Comparison of ENCODE assay signal across 1 cellular context in the genomic region with DNA sequence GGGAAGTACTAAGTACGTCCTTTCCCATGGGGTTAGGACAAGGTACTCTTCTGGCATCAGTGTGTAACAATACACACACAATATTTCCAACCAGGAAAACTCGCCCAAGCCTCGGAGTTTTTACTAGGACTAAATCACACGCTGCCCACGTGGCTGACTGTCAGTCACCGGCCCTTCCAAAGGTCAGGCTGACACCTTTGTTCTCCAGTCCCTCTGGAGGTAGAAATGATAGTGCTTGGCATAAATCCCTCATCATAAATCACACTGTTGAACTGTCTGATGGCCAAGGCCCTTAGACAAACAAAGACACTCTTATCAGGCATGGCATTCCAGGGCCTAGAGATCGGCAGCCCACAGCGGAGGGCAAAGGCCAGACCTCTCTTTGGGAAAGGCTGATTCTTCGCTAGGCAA.
TF ChIP-seq lines count a peak whose summit lies in the region.

No MANE protein-coding gene starts in this region.

TF ChIP-seq in HepG2, 621 proteins besides CTCF, POLR2A, EP300 and RAD21 (continued from another document and continues in another):
- TF ChIP-seq, protein P1, sequence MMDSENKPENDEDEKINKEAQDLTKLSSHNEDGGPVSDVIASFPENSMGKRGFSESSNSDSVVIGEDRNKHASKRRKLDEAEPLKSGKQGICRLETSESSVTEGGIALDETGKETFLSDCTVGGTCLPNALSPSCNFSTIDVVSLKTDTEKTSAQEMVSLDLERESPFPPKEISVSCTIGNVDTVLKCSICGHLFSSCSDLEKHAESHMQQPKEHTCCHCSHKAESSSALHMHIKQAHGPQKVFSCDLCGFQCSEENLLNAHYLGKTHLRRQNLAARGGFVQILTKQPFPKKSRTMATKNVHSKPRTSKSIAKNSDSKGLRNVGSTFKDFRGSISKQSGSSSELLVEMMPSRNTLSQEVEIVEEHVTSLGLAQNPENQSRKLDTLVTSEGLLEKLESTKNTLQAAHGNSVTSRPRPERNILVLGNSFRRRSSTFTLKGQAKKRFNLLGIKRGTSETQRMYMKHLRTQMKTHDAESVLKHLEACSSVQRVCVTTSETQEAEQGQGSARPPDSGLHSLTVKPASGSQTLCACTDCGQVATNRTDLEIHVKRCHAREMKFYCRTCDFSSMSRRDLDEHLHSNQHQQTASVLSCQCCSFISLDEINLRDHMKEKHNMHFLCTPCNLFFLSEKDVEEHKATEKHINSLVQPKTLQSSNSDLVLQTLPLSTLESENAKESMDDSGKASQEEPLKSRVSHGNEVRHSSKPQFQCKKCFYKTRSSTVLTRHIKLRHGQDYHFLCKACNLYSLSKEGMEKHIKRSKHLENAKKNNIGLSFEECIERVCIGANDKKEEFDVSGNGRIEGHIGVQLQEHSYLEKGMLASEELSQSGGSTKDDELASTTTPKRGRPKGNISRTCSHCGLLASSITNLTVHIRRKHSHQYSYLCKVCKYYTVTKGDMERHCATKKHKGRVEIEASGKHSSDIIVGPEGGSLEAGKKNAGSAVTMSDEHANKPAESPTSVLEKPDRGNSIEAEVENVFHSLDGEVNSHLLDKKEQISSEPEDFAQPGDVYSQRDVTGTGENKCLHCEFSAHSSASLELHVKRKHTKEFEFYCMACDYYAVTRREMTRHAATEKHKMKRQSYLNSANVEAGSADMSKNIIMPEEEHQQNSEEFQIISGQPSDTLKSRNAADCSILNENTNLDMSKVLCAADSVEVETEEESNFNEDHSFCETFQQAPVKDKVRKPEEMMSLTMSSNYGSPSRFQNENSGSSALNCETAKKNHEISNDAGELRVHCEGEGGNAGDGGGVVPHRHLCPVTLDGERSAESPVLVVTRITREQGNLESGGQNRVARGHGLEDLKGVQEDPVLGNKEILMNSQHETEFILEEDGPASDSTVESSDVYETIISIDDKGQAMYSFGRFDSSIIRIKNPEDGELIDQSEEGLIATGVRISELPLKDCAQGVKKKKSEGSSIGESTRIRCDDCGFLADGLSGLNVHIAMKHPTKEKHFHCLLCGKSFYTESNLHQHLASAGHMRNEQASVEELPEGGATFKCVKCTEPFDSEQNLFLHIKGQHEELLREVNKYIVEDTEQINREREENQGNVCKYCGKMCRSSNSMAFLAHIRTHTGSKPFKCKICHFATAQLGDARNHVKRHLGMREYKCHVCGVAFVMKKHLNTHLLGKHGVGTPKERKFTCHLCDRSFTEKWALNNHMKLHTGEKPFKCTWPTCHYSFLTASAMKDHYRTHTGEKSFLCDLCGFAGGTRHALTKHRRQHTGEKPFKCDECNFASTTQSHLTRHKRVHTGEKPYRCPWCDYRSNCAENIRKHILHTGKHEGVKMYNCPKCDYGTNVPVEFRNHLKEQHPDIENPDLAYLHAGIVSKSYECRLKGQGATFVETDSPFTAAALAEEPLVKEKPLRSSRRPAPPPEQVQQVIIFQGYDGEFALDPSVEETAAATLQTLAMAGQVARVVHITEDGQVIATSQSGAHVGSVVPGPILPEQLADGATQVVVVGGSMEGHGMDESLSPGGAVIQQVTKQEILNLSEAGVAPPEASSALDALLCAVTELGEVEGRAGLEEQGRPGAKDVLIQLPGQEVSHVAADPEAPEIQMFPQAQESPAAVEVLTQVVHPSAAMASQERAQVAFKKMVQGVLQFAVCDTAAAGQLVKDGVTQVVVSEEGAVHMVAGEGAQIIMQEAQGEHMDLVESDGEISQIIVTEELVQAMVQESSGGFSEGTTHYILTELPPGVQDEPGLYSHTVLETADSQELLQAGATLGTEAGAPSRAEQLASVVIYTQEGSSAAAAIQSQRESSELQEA (CRISPR knock-in tag; IDR thresholded peaks at IDR 0.05; ENCODE audit: not compliant biosample characterization), result no peak
- TF ChIP-seq ZMYM3 (CRISPR knock-in tag; IDR thresholded peaks at IDR 0.05) (0 out of 2 replicates have a peak, but pooled peaks have one; percentile 39), ZFP37 (CRISPR knock-in tag; IDR thresholded peaks at IDR 0.05; ENCODE audit: borderline replicate concordance) (no peak), REXO4 (CRISPR knock-in tag; IDR thresholded peaks at IDR 0.05; ENCODE audit: borderline replicate concordance) (no peak), SOX5 (CRISPR knock-in tag; IDR thresholded peaks at IDR 0.05; ENCODE audit: borderline replicate concordance) (peak; percentile 92), ZNF713 (CRISPR knock-in tag; IDR thresholded peaks at IDR 0.05) (no peak), ETV6 (CRISPR knock-in tag; conservative IDR thresholded peaks at IDR 0.05) (no peak), ZNF121 (CRISPR knock-in tag; IDR thresholded peaks at IDR 0.05) (no peak), DNMT1 (CRISPR knock-in tag; IDR thresholded peaks at IDR 0.05) (no peak), ZFY (CRISPR knock-in tag; IDR thresholded peaks at IDR 0.05) (peak; percentile 44; the same call in 1 of the 2 replicates), KDM1A (CRISPR knock-in tag; IDR thresholded peaks at IDR 0.05) (0 out of 2 replicates have a peak, but pooled peaks have one; percentile 46), ZNF891 (CRISPR knock-in tag; IDR thresholded peaks at IDR 0.05) (no peak), NR2F2 (IDR thresholded peaks at IDR 0.05; ENCODE audit: borderline replicate concordance, low read depth) (no peak), ZNF484 (CRISPR knock-in tag; IDR thresholded peaks at IDR 0.05; ENCODE audit: borderline replicate concordance, low read depth) (no peak), ZNF781 (CRISPR knock-in tag; IDR thresholded peaks at IDR 0.05; ENCODE audit: borderline replicate concordance, not compliant biosample characterization) (peak; percentile 59), ZNF253 (CRISPR knock-in tag; IDR thresholded peaks at IDR 0.05; ENCODE audit: borderline replicate concordance) (no peak), SIX4 (CRISPR knock-in tag; IDR thresholded peaks at IDR 0.05) (0 out of 2 replicates have a peak, but pooled peaks have one; percentile 25), ZNF773 (CRISPR knock-in tag; IDR thresholded peaks at IDR 0.05; ENCODE audit: borderline replicate concordance) (no peak), JDP2 (CRISPR knock-in tag; IDR thresholded peaks at IDR 0.05; ENCODE audit: borderline replicate concordance) (no peak), HES4 (CRISPR knock-in tag; IDR thresholded peaks at IDR 0.05; ENCODE audit: borderline replicate concordance) (no peak), ZNF274 (CRISPR knock-in tag; IDR thresholded peaks at IDR 0.05) (no peak), SOX6 (IDR thresholded peaks at IDR 0.05) (no peak), SOX6 (CRISPR knock-in tag; IDR thresholded peaks at IDR 0.05) (peak; percentile 94), PITX1 (CRISPR knock-in tag; IDR thresholded peaks at IDR 0.05) (peak; percentile 90)
- TF ChIP-seq, protein P2, sequence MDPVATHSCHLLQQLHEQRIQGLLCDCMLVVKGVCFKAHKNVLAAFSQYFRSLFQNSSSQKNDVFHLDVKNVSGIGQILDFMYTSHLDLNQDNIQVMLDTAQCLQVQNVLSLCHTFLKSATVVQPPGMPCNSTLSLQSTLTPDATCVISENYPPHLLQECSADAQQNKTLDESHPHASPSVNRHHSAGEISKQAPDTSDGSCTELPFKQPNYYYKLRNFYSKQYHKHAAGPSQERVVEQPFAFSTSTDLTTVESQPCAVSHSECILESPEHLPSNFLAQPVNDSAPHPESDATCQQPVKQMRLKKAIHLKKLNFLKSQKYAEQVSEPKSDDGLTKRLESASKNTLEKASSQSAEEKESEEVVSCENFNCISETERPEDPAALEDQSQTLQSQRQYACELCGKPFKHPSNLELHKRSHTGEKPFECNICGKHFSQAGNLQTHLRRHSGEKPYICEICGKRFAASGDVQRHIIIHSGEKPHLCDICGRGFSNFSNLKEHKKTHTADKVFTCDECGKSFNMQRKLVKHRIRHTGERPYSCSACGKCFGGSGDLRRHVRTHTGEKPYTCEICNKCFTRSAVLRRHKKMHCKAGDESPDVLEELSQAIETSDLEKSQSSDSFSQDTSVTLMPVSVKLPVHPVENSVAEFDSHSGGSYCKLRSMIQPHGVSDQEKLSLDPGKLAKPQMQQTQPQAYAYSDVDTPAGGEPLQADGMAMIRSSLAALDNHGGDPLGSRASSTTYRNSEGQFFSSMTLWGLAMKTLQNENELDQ (CRISPR knock-in tag; IDR thresholded peaks at IDR 0.05; ENCODE audit: borderline replicate concordance), result no peak
- TF ChIP-seq, protein P3, sequence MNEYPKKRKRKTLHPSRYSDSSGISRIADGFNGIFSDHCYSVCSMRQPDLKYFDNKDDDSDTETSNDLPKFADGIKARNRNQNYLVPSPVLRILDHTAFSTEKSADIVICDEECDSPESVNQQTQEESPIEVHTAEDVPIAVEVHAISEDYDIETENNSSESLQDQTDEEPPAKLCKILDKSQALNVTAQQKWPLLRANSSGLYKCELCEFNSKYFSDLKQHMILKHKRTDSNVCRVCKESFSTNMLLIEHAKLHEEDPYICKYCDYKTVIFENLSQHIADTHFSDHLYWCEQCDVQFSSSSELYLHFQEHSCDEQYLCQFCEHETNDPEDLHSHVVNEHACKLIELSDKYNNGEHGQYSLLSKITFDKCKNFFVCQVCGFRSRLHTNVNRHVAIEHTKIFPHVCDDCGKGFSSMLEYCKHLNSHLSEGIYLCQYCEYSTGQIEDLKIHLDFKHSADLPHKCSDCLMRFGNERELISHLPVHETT (CRISPR knock-in tag; conservative IDR thresholded peaks at IDR 0.05), result no peak
- TF ChIP-seq, protein P4, sequence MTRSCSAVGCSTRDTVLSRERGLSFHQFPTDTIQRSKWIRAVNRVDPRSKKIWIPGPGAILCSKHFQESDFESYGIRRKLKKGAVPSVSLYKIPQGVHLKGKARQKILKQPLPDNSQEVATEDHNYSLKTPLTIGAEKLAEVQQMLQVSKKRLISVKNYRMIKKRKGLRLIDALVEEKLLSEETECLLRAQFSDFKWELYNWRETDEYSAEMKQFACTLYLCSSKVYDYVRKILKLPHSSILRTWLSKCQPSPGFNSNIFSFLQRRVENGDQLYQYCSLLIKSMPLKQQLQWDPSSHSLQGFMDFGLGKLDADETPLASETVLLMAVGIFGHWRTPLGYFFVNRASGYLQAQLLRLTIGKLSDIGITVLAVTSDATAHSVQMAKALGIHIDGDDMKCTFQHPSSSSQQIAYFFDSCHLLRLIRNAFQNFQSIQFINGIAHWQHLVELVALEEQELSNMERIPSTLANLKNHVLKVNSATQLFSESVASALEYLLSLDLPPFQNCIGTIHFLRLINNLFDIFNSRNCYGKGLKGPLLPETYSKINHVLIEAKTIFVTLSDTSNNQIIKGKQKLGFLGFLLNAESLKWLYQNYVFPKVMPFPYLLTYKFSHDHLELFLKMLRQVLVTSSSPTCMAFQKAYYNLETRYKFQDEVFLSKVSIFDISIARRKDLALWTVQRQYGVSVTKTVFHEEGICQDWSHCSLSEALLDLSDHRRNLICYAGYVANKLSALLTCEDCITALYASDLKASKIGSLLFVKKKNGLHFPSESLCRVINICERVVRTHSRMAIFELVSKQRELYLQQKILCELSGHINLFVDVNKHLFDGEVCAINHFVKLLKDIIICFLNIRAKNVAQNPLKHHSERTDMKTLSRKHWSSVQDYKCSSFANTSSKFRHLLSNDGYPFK (CRISPR knock-in tag; IDR thresholded peaks at IDR 0.05; ENCODE audit: borderline replicate concordance), result no peak
- TF ChIP-seq, protein P5, sequence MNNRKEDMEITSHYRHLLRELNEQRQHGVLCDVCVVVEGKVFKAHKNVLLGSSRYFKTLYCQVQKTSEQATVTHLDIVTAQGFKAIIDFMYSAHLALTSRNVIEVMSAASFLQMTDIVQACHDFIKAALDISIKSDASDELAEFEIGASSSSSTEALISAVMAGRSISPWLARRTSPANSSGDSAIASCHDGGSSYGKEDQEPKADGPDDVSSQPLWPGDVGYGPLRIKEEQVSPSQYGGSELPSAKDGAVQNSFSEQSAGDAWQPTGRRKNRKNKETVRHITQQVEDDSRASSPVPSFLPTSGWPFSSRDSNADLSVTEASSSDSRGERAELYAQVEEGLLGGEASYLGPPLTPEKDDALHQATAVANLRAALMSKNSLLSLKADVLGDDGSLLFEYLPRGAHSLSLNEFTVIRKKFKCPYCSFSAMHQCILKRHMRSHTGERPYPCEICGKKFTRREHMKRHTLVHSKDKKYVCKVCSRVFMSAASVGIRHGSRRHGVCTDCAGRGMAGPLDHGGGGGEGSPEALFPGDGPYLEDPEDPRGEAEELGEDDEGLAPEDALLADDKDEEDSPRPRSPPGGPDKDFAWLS (CRISPR knock-in tag; IDR thresholded peaks at IDR 0.05; ENCODE audit: borderline replicate concordance), result no peak
- TF ChIP-seq, protein P6, sequence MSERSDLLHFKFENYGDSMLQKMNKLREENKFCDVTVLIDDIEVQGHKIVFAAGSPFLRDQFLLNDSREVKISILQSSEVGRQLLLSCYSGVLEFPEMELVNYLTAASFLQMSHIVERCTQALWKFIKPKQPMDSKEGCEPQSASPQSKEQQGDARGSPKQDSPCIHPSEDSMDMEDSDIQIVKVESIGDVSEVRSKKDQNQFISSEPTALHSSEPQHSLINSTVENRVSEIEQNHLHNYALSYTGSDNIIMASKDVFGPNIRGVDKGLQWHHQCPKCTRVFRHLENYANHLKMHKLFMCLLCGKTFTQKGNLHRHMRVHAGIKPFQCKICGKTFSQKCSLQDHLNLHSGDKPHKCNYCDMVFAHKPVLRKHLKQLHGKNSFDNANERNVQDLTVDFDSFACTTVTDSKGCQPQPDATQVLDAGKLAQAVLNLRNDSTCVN (CRISPR knock-in tag; IDR thresholded peaks at IDR 0.05; ENCODE audit: borderline replicate concordance), result no peak; the same call in 1 of the 2 replicates
- TF ChIP-seq, protein P7, sequence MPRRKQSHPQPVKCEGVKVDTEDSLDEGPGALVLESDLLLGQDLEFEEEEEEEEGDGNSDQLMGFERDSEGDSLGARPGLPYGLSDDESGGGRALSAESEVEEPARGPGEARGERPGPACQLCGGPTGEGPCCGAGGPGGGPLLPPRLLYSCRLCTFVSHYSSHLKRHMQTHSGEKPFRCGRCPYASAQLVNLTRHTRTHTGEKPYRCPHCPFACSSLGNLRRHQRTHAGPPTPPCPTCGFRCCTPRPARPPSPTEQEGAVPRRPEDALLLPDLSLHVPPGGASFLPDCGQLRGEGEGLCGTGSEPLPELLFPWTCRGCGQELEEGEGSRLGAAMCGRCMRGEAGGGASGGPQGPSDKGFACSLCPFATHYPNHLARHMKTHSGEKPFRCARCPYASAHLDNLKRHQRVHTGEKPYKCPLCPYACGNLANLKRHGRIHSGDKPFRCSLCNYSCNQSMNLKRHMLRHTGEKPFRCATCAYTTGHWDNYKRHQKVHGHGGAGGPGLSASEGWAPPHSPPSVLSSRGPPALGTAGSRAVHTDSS (CRISPR knock-in tag; conservative IDR thresholded peaks at IDR 0.05), result no peak
- TF ChIP-seq, protein P8, sequence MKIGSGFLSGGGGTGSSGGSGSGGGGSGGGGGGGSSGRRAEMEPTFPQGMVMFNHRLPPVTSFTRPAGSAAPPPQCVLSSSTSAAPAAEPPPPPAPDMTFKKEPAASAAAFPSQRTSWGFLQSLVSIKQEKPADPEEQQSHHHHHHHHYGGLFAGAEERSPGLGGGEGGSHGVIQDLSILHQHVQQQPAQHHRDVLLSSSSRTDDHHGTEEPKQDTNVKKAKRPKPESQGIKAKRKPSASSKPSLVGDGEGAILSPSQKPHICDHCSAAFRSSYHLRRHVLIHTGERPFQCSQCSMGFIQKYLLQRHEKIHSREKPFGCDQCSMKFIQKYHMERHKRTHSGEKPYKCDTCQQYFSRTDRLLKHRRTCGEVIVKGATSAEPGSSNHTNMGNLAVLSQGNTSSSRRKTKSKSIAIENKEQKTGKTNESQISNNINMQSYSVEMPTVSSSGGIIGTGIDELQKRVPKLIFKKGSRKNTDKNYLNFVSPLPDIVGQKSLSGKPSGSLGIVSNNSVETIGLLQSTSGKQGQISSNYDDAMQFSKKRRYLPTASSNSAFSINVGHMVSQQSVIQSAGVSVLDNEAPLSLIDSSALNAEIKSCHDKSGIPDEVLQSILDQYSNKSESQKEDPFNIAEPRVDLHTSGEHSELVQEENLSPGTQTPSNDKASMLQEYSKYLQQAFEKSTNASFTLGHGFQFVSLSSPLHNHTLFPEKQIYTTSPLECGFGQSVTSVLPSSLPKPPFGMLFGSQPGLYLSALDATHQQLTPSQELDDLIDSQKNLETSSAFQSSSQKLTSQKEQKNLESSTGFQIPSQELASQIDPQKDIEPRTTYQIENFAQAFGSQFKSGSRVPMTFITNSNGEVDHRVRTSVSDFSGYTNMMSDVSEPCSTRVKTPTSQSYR (CRISPR knock-in tag; IDR thresholded peaks at IDR 0.05; ENCODE audit: borderline replicate concordance), result peak; percentile 14; the same call in 1 of the 2 replicates
